Comparison of ENCODE assay signal across 20 cellular contexts in the genomic region with DNA sequence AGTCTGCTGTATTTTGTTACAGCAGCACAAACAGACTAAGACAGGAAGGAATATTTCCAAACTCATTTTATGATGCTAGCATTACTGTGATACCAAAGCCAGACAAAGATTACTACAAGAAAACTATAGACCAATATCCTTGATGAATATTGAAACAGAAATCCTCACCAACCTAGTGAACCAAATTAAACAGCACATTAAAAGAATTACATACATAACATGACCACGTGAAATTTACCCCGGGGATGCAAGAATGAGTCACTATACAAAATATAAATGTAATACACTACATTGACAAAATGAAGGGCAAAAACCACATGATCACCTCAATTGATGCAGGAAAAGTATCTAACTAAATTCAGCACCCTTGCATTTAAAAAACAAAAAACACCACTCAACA.
A peak's percentile ranks its signal among the peaks of the same experiment; 100 is the strongest.
DNase-seq lines count a peak whose midpoint lies in the region; ATAC-seq and TF ChIP-seq lines count a peak whose summit lies in the region.
"Had no signal": no experiment of that assay in that cellular context is flagged by ENCODE, and none has a peak within 500 bp of the region (broad histone marks: within the 10 kb centered on the region; RNA-seq: fewer than 3 reads in every experiment).

No MANE protein-coding gene starts in this region.

- in situ Hi-C loops in mammary epithelial cell (cut with MboI; ENCODE audit: low sequenced_read_pairs in 2 of 2): no loop called here

- peak overlapping the region; percentile 24 for H2AFZ ChIP-seq in mammary epithelial cell (ENCODE audit: low read depth, low read length)
- H2AFZ ChIP-seq in osteoblast (ENCODE audit: low read length): peak overlapping the region; percentile 34
- H2AFZ ChIP-seq: GM23248 had no signal

- H3K4me2 ChIP-seq in mammary epithelial cell (ENCODE audit: insufficient read depth, low read depth, low read length) (no peak overlapping the region), osteoblast (ENCODE audit: insufficient read depth, low read length) (no peak overlapping the region)

- H3K4me3 Mint-ChIP-seq in activated CD4-positive, alpha-beta T cell treated with anti-CD3 and anti-CD28 coated beads for 36 hours: no peak overlapping the region
- H3K4me3 Mint-ChIP-seq: CD14-positive monocyte had no signal

- H3K9me3 Mint-ChIP-seq in activated CD4-positive, alpha-beta T cell treated with anti-CD3 and anti-CD28 coated beads for 36 hours (ENCODE audit: low read depth): no peaks in the 10 kb centered on the region

- H3K36me3 Mint-ChIP-seq in activated CD4-positive, alpha-beta T cell treated with anti-CD3 and anti-CD28 coated beads for 36 hours (ENCODE audit: low read depth): no peaks in the 10 kb centered on the region
- H3K36me3 Mint-ChIP-seq: CD14-positive monocyte had no signal

- H4K20me1 ChIP-seq in mammary epithelial cell (ENCODE audit: insufficient read depth, low read length) (no peaks in the 10 kb centered on the region), osteoblast (ENCODE audit: insufficient read depth, low read length) (no peaks in the 10 kb centered on the region)

- no peak overlapping the region for H3K27ac Mint-ChIP-seq in activated CD4-positive, alpha-beta T cell treated with anti-CD3 and anti-CD28 coated beads for 36 hours
- H3K27ac Mint-ChIP-seq: CD14-positive monocyte had no signal

- dilution Hi-C loops in mammary epithelial cell (cut with HindIII; ENCODE audit: low sequenced_read_pairs): no loop called here

- H3K4me1 ChIP-seq in HUES6 (ENCODE audit: control insufficient read depth, insufficient read depth, low read length) (peaks cover 12% of the 10 kb centered on the region), mammary epithelial cell (ENCODE audit: insufficient read depth, low read length) (peaks cover 3% of the 10 kb centered on the region), osteoblast (ENCODE audit: insufficient read depth, low read length) (no peaks in the 10 kb centered on the region), prostate gland (replicated peaks) (no peaks in the 10 kb centered on the region)

- H3K9ac ChIP-seq in HUES6 (ENCODE audit: low read length) (no peak overlapping the region), mammary epithelial cell (ENCODE audit: insufficient read depth, low read length) (no peak overlapping the region)
- H3K9ac ChIP-seq: GM23248 had no signal

- POLR2A ChIA-PET in activated CD4-positive, alpha-beta T cell treated with anti-CD3 and anti-CD28 coated beads for 36 hours (lab: Charles Lee): no interaction called here

- H3K36me3 ChIP-seq in HUES6 (ENCODE audit: control insufficient read depth, insufficient read depth, low read length): no peaks in the 10 kb centered on the region
- H3K36me3 ChIP-seq in mammary epithelial cell (ENCODE audit: insufficient read depth, low read length): no peaks in the 10 kb centered on the region
- no peaks in the 10 kb centered on the region for H3K36me3 ChIP-seq in osteoblast (ENCODE audit: insufficient read depth, low read length)
- H3K36me3 ChIP-seq in prostate gland: no peaks in the 10 kb centered on the region

- BruUV-seq in mammary epithelial cell (replicated peaks; lab: Mats Ljungman, UMichigan): no TSS peak

- H3K27me3 ChIP-seq in HUES6 (ENCODE audit: control insufficient read depth, insufficient read depth, low read length): no peaks in the 10 kb centered on the region
- no peaks in the 10 kb centered on the region for H3K27me3 ChIP-seq in mammary epithelial cell (ENCODE audit: insufficient read depth, low read length)
- no peaks in the 10 kb centered on the region for H3K27me3 ChIP-seq in osteoblast (ENCODE audit: insufficient read depth, low read length)
- H3K27me3 ChIP-seq in prostate gland (replicated peaks; ENCODE audit: insufficient read depth): no peaks in the 10 kb centered on the region

- no peak for TF ChIP-seq POLR2A in prostate gland (IDR thresholded peaks at IDR 0.05)

- CTCF ChIA-PET in activated CD4-positive, alpha-beta T cell treated with anti-CD3 and anti-CD28 coated beads for 36 hours (lab: Charles Lee): no interaction called here
- CTCF ChIA-PET in mammary epithelial cell (lab: Charles Lee; ENCODE audit: low non-redundant PET): no interaction called here

- TF ChIP-seq CTCF in mammary epithelial cell (conservative IDR thresholded peaks at IDR 0.05 in 1 of 2, IDR thresholded peaks at IDR 0.05 in 1 of 2; ENCODE audit: extremely low read depth in 1 of 2, insufficient read depth in 1 of 2, low read depth in 1 of 2, low read length in 2 of 2): no peak
- TF ChIP-seq CTCF in osteoblast (IDR thresholded peaks at IDR 0.05; ENCODE audit: extremely low read depth, low read depth, low read length): no peak
- no peak for TF ChIP-seq CTCF in prostate gland (IDR thresholded peaks at IDR 0.05)

- H3K79me2 ChIP-seq in mammary epithelial cell (ENCODE audit: insufficient read depth, low read length) (no peaks in the 10 kb centered on the region), osteoblast (ENCODE audit: insufficient read depth, low read length) (no peaks in the 10 kb centered on the region)

- H3K27me3 Mint-ChIP-seq in activated CD4-positive, alpha-beta T cell treated with anti-CD3 and anti-CD28 coated beads for 36 hours: no peaks in the 10 kb centered on the region

- peaks cover 6% of the 10 kb centered on the region for H3K4me1 Mint-ChIP-seq in activated CD4-positive, alpha-beta T cell treated with anti-CD3 and anti-CD28 coated beads for 36 hours
- H3K4me1 Mint-ChIP-seq: CD14-positive monocyte had no signal

- DNase-seq in activated CD4-positive, alpha-beta T cell treated with anti-CD3 and anti-CD28 coated beads for 36 hours: no peak
- no peak for DNase-seq in activated CD4-positive, alpha-beta T cell treated with anti-CD3 and anti-CD28 coated beads, Interleukin-2, amount 50 U/mL, for 4 hours
- DNase-seq in mammary epithelial cell: peak; percentile 2
- DNase-seq in osteoblast (ENCODE audit: insufficient read length, low spot score, missing footprints): no peak
- no peak for DNase-seq in prostate gland (ENCODE audit: low spot score)
- DNase-seq: DMS79, GM23248, KG1, NCI-H1417 treated with DMSO at 0.1 percent for 48 hours, NCI-H1930, NCI-H226, NCI-H524 treated with DMSO at 0.1 percent for 48 hours, SIG-M5 had no signal

- 0 out of 2 replicates have a peak overlapping the region, but pooled peaks have one; percentile 8 for H3K27ac ChIP-seq in HUES6 (ENCODE audit: low read depth, low read length)
- H3K27ac ChIP-seq in mammary epithelial cell (ENCODE audit: insufficient read depth, low read depth, low read length): no peak overlapping the region
- no peak overlapping the region for H3K27ac ChIP-seq in osteoblast (ENCODE audit: low read depth, low read length)
- H3K27ac ChIP-seq in prostate gland: no peak overlapping the region
- H3K27ac ChIP-seq: 22Rv1, GM23248, RWPE1 had no signal

- peak; percentile 33 for ATAC-seq in activated CD4-positive, alpha-beta T cell treated with anti-CD3 and anti-CD28 coated beads for 36 hours
- ATAC-seq in activated CD4-positive, CD25-positive, alpha-beta regulatory T cell treated with anti-CD3 and anti-CD28 coated beads, Interleukin-2, amount 50 U/mL, for 24 hours: no peak
- ATAC-seq in GM18867 (IDR thresholded peaks at IDR 0.05; ENCODE audit: unreplicated experiment): no peak
- ATAC-seq: SK-N-SH treated with all-trans-retinoic acid at 6 μM for 48 hours had no signal

- H3K9me3 ChIP-seq in HUES6 (ENCODE audit: control insufficient read depth, insufficient read depth, low read depth, low read length) (no peaks in the 10 kb centered on the region), mammary epithelial cell (replicated peaks; ENCODE audit: insufficient read depth, low read length) (no peaks in the 10 kb centered on the region), osteoblast (ENCODE audit: low read depth, low read length) (no peaks in the 10 kb centered on the region), prostate gland (no peaks in the 10 kb centered on the region)

- WGBS in mammary epithelial cell (ENCODE audit: low coverage, missing lambda C conversion rate): 18% methylated on average over 2 of the region's 2 CpGs
- WGBS in prostate gland: 92% methylated on average over 2 of the region's 2 CpGs

- intact Hi-C loops in activated CD4-positive, alpha-beta T cell treated with anti-CD3 and anti-CD28 coated beads for 36 hours (cut with DNase I, micrococcal nuclease): no loop called here
- intact Hi-C loops in mammary epithelial cell (cut with micrococcal nuclease): no loop called here
- intact Hi-C loops in prostate gland (cut with DNase I): no loop called here

- H3K4me3 ChIP-seq in HUES6 (ENCODE audit: low read depth, low read length) (no peak overlapping the region), mammary epithelial cell (replicated peaks in 1 of 3; ENCODE audit: insufficient read depth in 1 of 3, low read depth in 2 of 3, low read length in 3 of 3) (no peak overlapping the region), osteoblast (ENCODE audit: insufficient read depth, low read length) (no peak overlapping the region), prostate gland (no peak overlapping the region)
- H3K4me3 ChIP-seq: GM23248 had no signal
